19 cellular contexts compared by ENCODE assay signal in the genomic region with DNA sequence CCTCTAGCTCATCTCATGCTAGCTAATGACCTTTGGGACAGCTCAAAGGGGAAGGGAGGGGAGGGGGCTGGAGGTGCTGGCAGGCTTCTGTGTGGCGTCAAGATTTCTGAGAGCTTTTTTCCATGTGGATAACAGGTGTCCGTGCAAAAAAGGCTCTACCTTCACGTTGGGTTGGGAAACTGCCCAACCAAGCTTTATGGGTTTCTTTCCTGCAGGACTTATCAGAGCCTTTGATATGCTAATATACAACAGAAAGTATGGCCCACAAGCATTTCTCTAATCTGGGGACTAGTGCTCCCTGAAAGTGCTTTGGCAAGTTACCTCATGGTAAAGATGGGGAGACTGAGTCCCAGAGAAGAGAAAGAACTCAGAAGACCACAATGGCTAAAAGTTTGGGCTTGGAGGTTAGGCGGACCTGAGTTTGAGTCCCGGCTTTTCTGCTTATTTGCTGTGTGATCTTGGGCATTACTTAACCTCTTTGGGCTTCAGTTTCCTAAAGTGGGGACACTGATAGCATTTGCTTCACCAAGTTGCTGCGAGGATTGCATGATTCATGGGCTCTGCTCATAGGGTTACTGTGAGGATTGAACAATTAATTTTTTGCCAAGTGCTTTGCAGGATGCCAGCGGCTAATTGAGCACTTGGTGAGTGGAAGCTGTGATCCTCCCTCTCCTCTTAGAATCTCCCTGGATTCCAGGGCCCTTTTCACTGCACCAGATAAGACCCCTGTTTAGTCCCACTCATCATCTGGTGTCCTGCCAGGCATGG. TPM values are rescaled to one million over a fixed set of nuclear protein-coding genes. Genes with fewer than 3 reads are reported as not detected.
DNase-seq lines count a peak whose midpoint lies in the region; ATAC-seq and TF ChIP-seq lines count a peak whose summit lies in the region.
"Had no signal": no experiment of that assay in that cellular context is flagged by ENCODE, and none has a peak within 500 bp of the region (broad histone marks: within the 10 kb centered on the region; RNA-seq: fewer than 3 reads in every experiment).

No MANE protein-coding gene starts in this region.

- H3K9ac ChIP-seq in BLaER1, result peak overlapping the region; percentile 78; the same call in 1 of the 2 replicates
- H3K9ac ChIP-seq in Loucy (ENCODE audit: low read depth, low read length, poor library complexity, severe bottlenecking), result peak overlapping the region; percentile 72
- H3K9ac ChIP-seq in neuronal stem cell (ENCODE audit: low read depth, low read length, poor library complexity), result peak overlapping the region; percentile 15

- H3K14ac ChIP-seq in neuronal stem cell (ENCODE audit: low read length), result no peak overlapping the region

- peaks cover 19% of the 10 kb centered on the region for H3K79me1 ChIP-seq in neuronal stem cell (ENCODE audit: low read depth, low read length)

- H3K36me3 Mint-ChIP-seq in progenitor cell of endocrine pancreas (ENCODE audit: insufficient read depth), result no peaks in the 10 kb centered on the region

- H3K9me2 ChIP-seq in Loucy (replicated peaks; ENCODE audit: low read depth, low read length), result no peaks in the 10 kb centered on the region

- H4K20me1 ChIP-seq in BLaER1 (no peaks in the 10 kb centered on the region), Loucy (ENCODE audit: insufficient read depth, low read length, poor library complexity, severe bottlenecking) (no peaks in the 10 kb centered on the region)

- peaks cover 97% of the 10 kb centered on the region for H3K4me1 ChIP-seq in BLaER1
- peaks cover 53% of the 10 kb centered on the region for H3K4me1 ChIP-seq in Loucy (ENCODE audit: insufficient read depth, low read length, poor library complexity, severe bottlenecking)
- peaks cover 20 to 87% (median 53%) of the 10 kb centered on the region in 3 donors for H3K4me1 ChIP-seq in esophagus squamous epithelium
- peaks cover 30 to 46% of the 10 kb centered on the region in 2 donors for H3K4me1 ChIP-seq in neuronal stem cell (ENCODE audit: control insufficient read depth in 2 of 2, insufficient read depth in 1 of 2, low read depth in 1 of 2, low read length in 2 of 2)

- no peak for TF ChIP-seq POLR2A in esophagus squamous epithelium (IDR thresholded peaks at IDR 0.05)

- no peak for ATAC-seq in GM18519 (IDR thresholded peaks at IDR 0.05; ENCODE audit: low FRiP score, unreplicated experiment)
- no peak for ATAC-seq in GM21390 (IDR thresholded peaks at IDR 0.05; ENCODE audit: unreplicated experiment)
- no peak for ATAC-seq in GM19455 (IDR thresholded peaks at IDR 0.05; ENCODE audit: unreplicated experiment)

- H3K27ac ChIP-seq in BLaER1 (peak overlapping the region; percentile 97), esophagus squamous epithelium (peak overlapping the region in 3 of 4 donors; percentile 34 to 71 (median 50)), neuronal stem cell (replicated peaks; ENCODE audit: low read length) (no peak overlapping the region)

- no peaks in the 10 kb centered on the region for H3K9me3 Mint-ChIP-seq in progenitor cell of endocrine pancreas (ENCODE audit: low read depth)
- H3K9me3 Mint-ChIP-seq: T-helper 1 cell treated with Interleukin-12 subunit alpha and Interleukin-12 subunit beta and Interleukin-4 antibody, amounts not matched to agents 30 μg/mL and 1 μg/mL, for 36 hours had no signal

- H3K9me3 ChIP-seq in BLaER1 (no peaks in the 10 kb centered on the region), Loucy (ENCODE audit: insufficient read depth, low read depth, low read length) (no peaks in the 10 kb centered on the region), esophagus squamous epithelium (no peaks in the 10 kb centered on the region), neuronal stem cell (replicated peaks in 1 of 2; ENCODE audit: control insufficient read depth in 2 of 2, insufficient read depth in 1 of 2, low read depth in 1 of 2, low read length in 2 of 2) (peaks cover 0 to 8% of the 10 kb centered on the region in 2 donors)
- H3K9me3 ChIP-seq: transverse colon had no signal

- H2BK12ac ChIP-seq in neuronal stem cell (ENCODE audit: low read length), result no peak overlapping the region

- H3K36me3 ChIP-seq in BLaER1 (no peaks in the 10 kb centered on the region), Loucy (ENCODE audit: insufficient read depth, low read length) (no peaks in the 10 kb centered on the region), esophagus squamous epithelium (peaks cover 0 to 36% (median 0%) of the 10 kb centered on the region in 3 donors), neuronal stem cell (replicated peaks in 1 of 2; ENCODE audit: control insufficient read depth in 2 of 2, insufficient read depth in 2 of 2, low read length in 2 of 2) (peaks cover 8 to 13% of the 10 kb centered on the region in 2 donors)
- H3K36me3 ChIP-seq: transverse colon had no signal

- DNase-seq in esophagus squamous epithelium (lab: John Stamatoyannopoulos, UW) (no peak), neuronal stem cell (ENCODE audit: low spot score) (no peak), progenitor cell of endocrine pancreas (ENCODE audit: low spot score, unreplicated experiment) (no peak)
- DNase-seq: activated CD8-positive, alpha-beta memory T cell treated with anti-CD3 and anti-CD28 coated beads, Interleukin-2, amount 50 U/mL, for 48 hours; activated naive CD4-positive, alpha-beta T cell treated with anti-CD3 and anti-CD28 coated beads, Interleukin-2, amount 50 U/mL, for 16 hours; central memory CD4-positive, alpha-beta T cell; GOT3; NCI-H2029 treated with DMSO at 0.1 percent for 48 hours; NCI-H69; transverse colon had no signal

- H3K27me3 Mint-ChIP-seq in progenitor cell of endocrine pancreas, result peaks cover 8% of the 10 kb centered on the region

- peaks cover 11% of the 10 kb centered on the region for H3K4me1 Mint-ChIP-seq in progenitor cell of endocrine pancreas (ENCODE audit: low read depth)

- H2AK5ac ChIP-seq in neuronal stem cell (ENCODE audit: low read depth, low read length), result peak overlapping the region; percentile 20

- no peak overlapping the region for H2BK120ac ChIP-seq in neuronal stem cell (ENCODE audit: low read depth, low read length)

- no peak overlapping the region for H3K18ac ChIP-seq in neuronal stem cell (ENCODE audit: low read length)

- no peak overlapping the region for H2BK5ac ChIP-seq in neuronal stem cell (ENCODE audit: low read length)

- no peaks in the 10 kb centered on the region for H3K79me2 ChIP-seq in Loucy (ENCODE audit: insufficient read depth, low read length)

- no peak overlapping the region for H3K23ac ChIP-seq in neuronal stem cell (ENCODE audit: low read depth, low read length, poor library complexity)

- H4K91ac ChIP-seq in neuronal stem cell (ENCODE audit: low read depth, low read length, poor library complexity), result no peak overlapping the region

- H3K4me3 Mint-ChIP-seq in progenitor cell of endocrine pancreas (ENCODE audit: low read depth), result no peak overlapping the region
- H3K4me3 Mint-ChIP-seq: T-helper 1 cell treated with Interleukin-12 subunit alpha and Interleukin-12 subunit beta and Interleukin-4 antibody, amounts not matched to agents 30 μg/mL and 1 μg/mL, for 36 hours had no signal

- 0 out of 2 replicates have a peak, but pooled peaks cover 3% of the 10 kb centered on the region for H3F3A ChIP-seq in Loucy (ENCODE audit: low read depth)

- H3K27me3 ChIP-seq in BLaER1, result no peaks in the 10 kb centered on the region
- no peaks in the 10 kb centered on the region for H3K27me3 ChIP-seq in Loucy (ENCODE audit: insufficient read depth, low read length, poor library complexity, severe bottlenecking)
- H3K27me3 ChIP-seq in esophagus squamous epithelium, result peaks cover 0 to under 1% (median 0%) of the 10 kb centered on the region in 4 donors
- H3K27me3 ChIP-seq in neuronal stem cell (ENCODE audit: control insufficient read depth in 3 of 3, insufficient read depth in 3 of 3, low read depth in 1 of 3, low read length in 3 of 3), result peaks cover 0 to 5% (median 0%) of the 10 kb centered on the region in 3 experiments
- H3K27me3 ChIP-seq: transverse colon had no signal

- intact Hi-C loops in esophagus squamous epithelium (cut with DNase I), result no loop called here

- no peak for TF ChIP-seq CTCF in Loucy (conservative IDR thresholded peaks at IDR 0.05; ENCODE audit: low read length)
- TF ChIP-seq CTCF in esophagus squamous epithelium (IDR thresholded peaks at IDR 0.05), result no peak
- TF ChIP-seq CTCF in progenitor cell of endocrine pancreas (IDR thresholded peaks at IDR 0.05; ENCODE audit: unreplicated experiment), result no peak

- WGBS in esophagus squamous epithelium, 2 donors, result 38 to 55% methylated on average over 4 to 6 of the region's 7 CpGs
- no CpG with 5 or more reads among the region's 7 CpGs for WGBS in neuronal stem cell (ENCODE audit: extremely low coverage in 2 of 2, insufficient read length in 2 of 2, insufficient replicate concordance in 1 of 2), 2 donors

- H2AFZ ChIP-seq in Loucy (ENCODE audit: low read length) (no peak overlapping the region), neuronal stem cell (ENCODE audit: low read length) (no peak overlapping the region)

- peak overlapping the region; percentile 88 for H3K4me2 ChIP-seq in BLaER1
- H3K4me2 ChIP-seq in Loucy (ENCODE audit: low read depth, low read length, poor library complexity, severe bottlenecking), result no peak overlapping the region
- H3K4me2 ChIP-seq in neuronal stem cell (ENCODE audit: insufficient read depth, low read length, poor library complexity, severe bottlenecking), result no peak overlapping the region

- H3K4me3 ChIP-seq in BLaER1, result no peak overlapping the region
- H3K4me3 ChIP-seq in Loucy (ENCODE audit: low read length, poor library complexity, severe bottlenecking), result no peak overlapping the region
- no peak overlapping the region for H3K4me3 ChIP-seq in esophagus squamous epithelium
- H3K4me3 ChIP-seq in neuronal stem cell (ENCODE audit: low read length in 2 of 2), result no peak overlapping the region
- H3K4me3 ChIP-seq: transverse colon had no signal

- H4K8ac ChIP-seq in neuronal stem cell (ENCODE audit: low read depth, low read length), result peak overlapping the region; percentile 19

- H3K27ac Mint-ChIP-seq in progenitor cell of endocrine pancreas, result no peak overlapping the region
- H3K27ac Mint-ChIP-seq: T-helper 1 cell treated with Interleukin-12 subunit alpha and Interleukin-12 subunit beta and Interleukin-4 antibody, amounts not matched to agents 30 μg/mL and 1 μg/mL, for 36 hours had no signal

- no peak overlapping the region for H3K4ac ChIP-seq in neuronal stem cell (ENCODE audit: low read length)

- H2BK15ac ChIP-seq in neuronal stem cell (ENCODE audit: low read length), result no peak overlapping the region

RNA-seq across cellular contexts. Expression of a gene that starts 14.1 kb away (rescaled TPM):
- total RNA-seq in esophagus squamous epithelium (10 to 100 TPM; 37.0 to 65.5 (median 42.1) TPM), progenitor cell of endocrine pancreas (19.7 and 26.2 TPM in 2 replicates)
- 127 TPM for polyA plus RNA-seq in neuronal stem cell (2013, experiment 1 of 2)
- polyA plus RNA-seq in neuronal stem cell (2013, experiment 2 of 2), result 124 TPM

RNA-seq across cellular contexts. Expression of a gene that starts 25.6 kb away (rescaled TPM):
- total RNA-seq in esophagus squamous epithelium, result 1 to 10 TPM in 3 of 4 donors, not detected in 1; 1.5 to 3.9 (median 2.1) TPM
- 0.25 TPM for polyA plus RNA-seq in neuronal stem cell (2013, experiment 1 of 2)
- polyA plus RNA-seq in neuronal stem cell (2013, experiment 2 of 2), result 0.33 TPM
- not detected in 2 replicates for total RNA-seq in progenitor cell of endocrine pancreas
- total RNA-seq: HT1080, kidney epithelial cell, RPMI7951 had no signal

RNA-seq across cellular contexts. Expression of a gene that starts 52.1 kb away (rescaled TPM):
- under 1 TPM in 1 of 4 donors, not detected in 3; 0.79 TPM for total RNA-seq in esophagus squamous epithelium
- polyA plus RNA-seq in neuronal stem cell (2013, experiment 1 of 2), result 0.28 TPM
- polyA plus RNA-seq in neuronal stem cell (2013, experiment 2 of 2), result 0.21 TPM
- 5.6 and 6.8 TPM in 2 replicates for total RNA-seq in progenitor cell of endocrine pancreas
- total RNA-seq: HT1080, RPMI7951, transverse colon had no signal

Comparison
In these comparisons a context has a peak if more than half of its experiments do, and no peak if none do; other contexts are left out.
1. H3K9ac ChIP-seq: peak in every context shown above with its lines; median percentile 78 in BLaER1; 72 in Loucy; 15 in neuronal stem cell.